ENCODE assay signal across 8 cellular contexts in the genomic region with DNA sequence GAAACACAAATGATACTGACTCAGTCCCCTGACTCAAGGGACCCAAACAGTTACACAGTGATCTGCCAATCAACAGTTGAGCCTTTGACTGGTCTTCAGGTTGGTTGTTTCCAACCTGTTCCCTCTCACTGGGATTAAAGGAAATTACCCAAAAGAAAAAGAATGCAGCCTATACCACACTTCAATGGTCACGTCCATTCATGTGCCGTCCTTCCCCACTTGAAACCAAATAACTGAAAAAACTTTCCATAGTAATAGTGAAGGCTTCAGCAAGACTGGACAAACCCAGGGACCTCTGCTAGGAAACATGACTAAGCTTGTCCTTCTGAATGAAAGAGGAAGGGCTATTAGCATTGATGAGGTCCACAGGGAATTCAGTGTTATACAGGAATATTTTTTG.
"Had no signal": no experiment of that assay in that cellular context is flagged by ENCODE, and none has a peak within 500 bp of the region (broad histone marks: within the 10 kb centered on the region; RNA-seq: fewer than 3 reads in every experiment).

No MANE protein-coding gene starts in this region.

- FAIRE-seq: TTC549 had no signal

- H3K27ac ChIP-seq: neural progenitor cell had no signal

- H3K4me2 ChIP-seq: neural progenitor cell had no signal

- ATAC-seq: left ventricle myocardium superior; stimulated activated naive CD8-positive, alpha-beta T cell treated with anti-CD3 and anti-CD28 coated beads, Interleukin-15, amount 100 ng/mL, for 72 hours had no signal

- H2AFZ ChIP-seq: neural progenitor cell had no signal

- H3K27me3 ChIP-seq: neural progenitor cell had no signal

- DNase-seq: activated B cell treated with CpG ODN at 0.5 μM for 24 hours; activated CD4-positive, alpha-beta T cell treated with anti-CD3 and anti-CD28 coated beads, Interleukin-2, amount 10 ng/mL, durations not matched to agents 24 days and 14 days; activated naive CD4-positive, alpha-beta T cell treated with anti-CD3 and anti-CD28 coated beads, Interleukin-2, amount 10 ng/mL, durations not matched to agents 7 days and 5 days; left ventricle myocardium superior; stimulated activated CD4-positive, alpha-beta T cell treated with anti-CD3 and anti-CD28 coated beads, Interleukin-4, amount 100 ng/mL, for 4 hours; stimulated activated naive CD8-positive, alpha-beta T cell treated with anti-CD3 and anti-CD28 coated beads, Interleukin-15, amount 100 ng/mL, for 72 hours had no signal

- H3K36me3 ChIP-seq: neural progenitor cell had no signal

- H3K4me3 ChIP-seq: neural progenitor cell had no signal

- H3K9ac ChIP-seq: neural progenitor cell had no signal
